1 cellular context compared by ENCODE assay signal in the genomic region with DNA sequence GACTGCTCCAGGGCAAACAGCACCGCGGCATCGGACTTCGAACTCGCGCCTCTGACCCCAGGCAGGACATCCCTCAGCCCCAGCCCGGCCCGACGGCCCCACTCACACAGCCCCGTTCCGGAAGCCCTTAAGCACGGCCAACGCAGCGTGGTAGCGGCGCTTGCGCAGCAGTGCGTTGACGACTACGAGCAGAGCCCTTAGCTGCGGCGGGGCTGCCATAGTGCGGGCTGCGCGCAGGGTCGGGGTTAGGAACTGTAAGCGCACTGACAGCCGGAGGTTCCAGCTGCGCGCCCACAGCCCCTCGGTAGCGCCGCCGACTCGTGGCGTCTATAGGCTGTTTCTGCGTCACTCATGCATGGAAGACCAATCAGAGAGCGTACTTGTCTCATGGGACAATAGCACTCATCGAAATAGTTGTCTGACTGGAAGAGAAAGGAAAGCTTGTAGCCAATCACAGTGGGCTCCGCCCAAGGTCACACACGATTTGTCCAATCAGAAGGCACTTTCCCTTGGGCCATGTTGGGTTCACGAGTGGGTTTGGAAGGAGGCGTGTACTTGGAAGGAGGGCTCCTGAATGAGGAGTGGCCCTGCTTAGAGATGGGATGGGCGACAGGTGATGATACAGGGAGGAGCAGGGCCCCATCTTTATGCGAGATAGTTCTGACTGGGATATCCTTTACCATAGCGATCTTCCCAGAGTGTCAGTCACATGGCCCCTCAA.
TF ChIP-seq lines count a peak whose summit lies in the region.

A gene with protein sequence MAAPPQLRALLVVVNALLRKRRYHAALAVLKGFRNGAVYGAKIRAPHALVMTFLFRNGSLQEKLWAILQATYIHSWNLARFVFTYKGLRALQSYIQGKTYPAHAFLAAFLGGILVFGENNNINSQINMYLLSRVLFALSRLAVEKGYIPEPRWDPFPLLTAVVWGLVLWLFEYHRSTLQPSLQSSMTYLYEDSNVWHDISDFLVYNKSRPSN (minus strand): TSS at position 322 of the 721 bp plus-strand sequence. CDS start 103 bp downstream, at position 219.

TF ChIP-seq in HepG2, 621 proteins besides CTCF, POLR2A, EP300 and RAD21 (continued from another document and continues in another):
- no peak for TF ChIP-seq CSRNP2 (CRISPR knock-in tag; conservative IDR thresholded peaks at IDR 0.05; ENCODE audit: low read depth)
- TF ChIP-seq ZNF260 (CRISPR knock-in tag; IDR thresholded peaks at IDR 0.05; ENCODE audit: borderline replicate concordance, low read depth) = no peak
- TF ChIP-seq NR2F1 (CRISPR knock-in tag; IDR thresholded peaks at IDR 0.05) = no peak
- TF ChIP-seq GMEB1 (CRISPR knock-in tag; IDR thresholded peaks at IDR 0.05; ENCODE audit: borderline replicate concordance) = no peak
- no peak for TF ChIP-seq GFI1 (CRISPR knock-in tag; IDR thresholded peaks at IDR 0.05; ENCODE audit: borderline replicate concordance)
- TF ChIP-seq, protein P1, sequence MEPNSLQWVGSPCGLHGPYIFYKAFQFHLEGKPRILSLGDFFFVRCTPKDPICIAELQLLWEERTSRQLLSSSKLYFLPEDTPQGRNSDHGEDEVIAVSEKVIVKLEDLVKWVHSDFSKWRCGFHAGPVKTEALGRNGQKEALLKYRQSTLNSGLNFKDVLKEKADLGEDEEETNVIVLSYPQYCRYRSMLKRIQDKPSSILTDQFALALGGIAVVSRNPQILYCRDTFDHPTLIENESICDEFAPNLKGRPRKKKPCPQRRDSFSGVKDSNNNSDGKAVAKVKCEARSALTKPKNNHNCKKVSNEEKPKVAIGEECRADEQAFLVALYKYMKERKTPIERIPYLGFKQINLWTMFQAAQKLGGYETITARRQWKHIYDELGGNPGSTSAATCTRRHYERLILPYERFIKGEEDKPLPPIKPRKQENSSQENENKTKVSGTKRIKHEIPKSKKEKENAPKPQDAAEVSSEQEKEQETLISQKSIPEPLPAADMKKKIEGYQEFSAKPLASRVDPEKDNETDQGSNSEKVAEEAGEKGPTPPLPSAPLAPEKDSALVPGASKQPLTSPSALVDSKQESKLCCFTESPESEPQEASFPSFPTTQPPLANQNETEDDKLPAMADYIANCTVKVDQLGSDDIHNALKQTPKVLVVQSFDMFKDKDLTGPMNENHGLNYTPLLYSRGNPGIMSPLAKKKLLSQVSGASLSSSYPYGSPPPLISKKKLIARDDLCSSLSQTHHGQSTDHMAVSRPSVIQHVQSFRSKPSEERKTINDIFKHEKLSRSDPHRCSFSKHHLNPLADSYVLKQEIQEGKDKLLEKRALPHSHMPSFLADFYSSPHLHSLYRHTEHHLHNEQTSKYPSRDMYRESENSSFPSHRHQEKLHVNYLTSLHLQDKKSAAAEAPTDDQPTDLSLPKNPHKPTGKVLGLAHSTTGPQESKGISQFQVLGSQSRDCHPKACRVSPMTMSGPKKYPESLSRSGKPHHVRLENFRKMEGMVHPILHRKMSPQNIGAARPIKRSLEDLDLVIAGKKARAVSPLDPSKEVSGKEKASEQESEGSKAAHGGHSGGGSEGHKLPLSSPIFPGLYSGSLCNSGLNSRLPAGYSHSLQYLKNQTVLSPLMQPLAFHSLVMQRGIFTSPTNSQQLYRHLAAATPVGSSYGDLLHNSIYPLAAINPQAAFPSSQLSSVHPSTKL (CRISPR knock-in tag; IDR thresholded peaks at IDR 0.05) = no peak
- TF ChIP-seq PHF21A (CRISPR knock-in tag; IDR thresholded peaks at IDR 0.05) = no peak
- TF ChIP-seq IRX3 (CRISPR knock-in tag; IDR thresholded peaks at IDR 0.05; ENCODE audit: borderline replicate concordance, low read depth) = no peak
- no peak for TF ChIP-seq ZNF343 (CRISPR knock-in tag; IDR thresholded peaks at IDR 0.05)
- TF ChIP-seq ZNF616 (CRISPR knock-in tag; IDR thresholded peaks at IDR 0.05; ENCODE audit: low read depth) = no peak
- TF ChIP-seq KDM3A (CRISPR knock-in tag; IDR thresholded peaks at IDR 0.05; ENCODE audit: low read depth) = no peak
- TF ChIP-seq, protein P2, sequence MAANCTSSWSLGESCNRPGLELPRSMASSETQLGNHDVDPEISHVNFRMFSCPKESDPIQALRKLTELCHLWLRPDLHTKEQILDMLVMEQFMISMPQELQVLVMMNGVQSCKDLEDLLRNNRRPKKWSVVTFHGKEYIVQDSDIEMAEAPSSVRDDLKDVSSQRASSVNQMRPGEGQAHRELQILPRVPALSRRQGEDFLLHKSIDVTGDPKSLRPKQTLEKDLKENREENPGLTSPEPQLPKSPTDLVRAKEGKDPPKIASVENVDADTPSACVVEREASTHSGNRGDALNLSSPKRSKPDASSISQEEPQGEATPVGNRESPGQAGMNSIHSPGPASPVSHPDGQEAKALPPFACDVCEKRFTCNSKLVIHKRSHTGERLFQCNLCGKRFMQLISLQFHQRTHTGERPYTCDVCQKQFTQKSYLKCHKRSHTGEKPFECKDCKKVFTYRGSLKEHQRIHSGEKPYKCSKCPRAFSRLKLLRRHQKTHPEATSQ (CRISPR knock-in tag; IDR thresholded peaks at IDR 0.05; ENCODE audit: borderline replicate concordance) = no peak
- no peak for TF ChIP-seq ZNF12 (CRISPR knock-in tag; IDR thresholded peaks at IDR 0.05)
- TF ChIP-seq YEATS4 (CRISPR knock-in tag; IDR thresholded peaks at IDR 0.05; ENCODE audit: borderline replicate concordance) = no peak
- TF ChIP-seq ZNF550 (CRISPR knock-in tag; IDR thresholded peaks at IDR 0.05; ENCODE audit: borderline replicate concordance) = no peak
- TF ChIP-seq CHCHD3 (CRISPR knock-in tag; IDR thresholded peaks at IDR 0.05) = no peak
- no peak for TF ChIP-seq ZNF33A (CRISPR knock-in tag; IDR thresholded peaks at IDR 0.05; ENCODE audit: borderline replicate concordance)
- TF ChIP-seq MAF1 (CRISPR knock-in tag; IDR thresholded peaks at IDR 0.05; ENCODE audit: borderline replicate concordance) = no peak
- no peak for TF ChIP-seq ZNF407 (CRISPR knock-in tag; IDR thresholded peaks at IDR 0.05; ENCODE audit: not compliant biosample characterization)
- TF ChIP-seq, protein P3, sequence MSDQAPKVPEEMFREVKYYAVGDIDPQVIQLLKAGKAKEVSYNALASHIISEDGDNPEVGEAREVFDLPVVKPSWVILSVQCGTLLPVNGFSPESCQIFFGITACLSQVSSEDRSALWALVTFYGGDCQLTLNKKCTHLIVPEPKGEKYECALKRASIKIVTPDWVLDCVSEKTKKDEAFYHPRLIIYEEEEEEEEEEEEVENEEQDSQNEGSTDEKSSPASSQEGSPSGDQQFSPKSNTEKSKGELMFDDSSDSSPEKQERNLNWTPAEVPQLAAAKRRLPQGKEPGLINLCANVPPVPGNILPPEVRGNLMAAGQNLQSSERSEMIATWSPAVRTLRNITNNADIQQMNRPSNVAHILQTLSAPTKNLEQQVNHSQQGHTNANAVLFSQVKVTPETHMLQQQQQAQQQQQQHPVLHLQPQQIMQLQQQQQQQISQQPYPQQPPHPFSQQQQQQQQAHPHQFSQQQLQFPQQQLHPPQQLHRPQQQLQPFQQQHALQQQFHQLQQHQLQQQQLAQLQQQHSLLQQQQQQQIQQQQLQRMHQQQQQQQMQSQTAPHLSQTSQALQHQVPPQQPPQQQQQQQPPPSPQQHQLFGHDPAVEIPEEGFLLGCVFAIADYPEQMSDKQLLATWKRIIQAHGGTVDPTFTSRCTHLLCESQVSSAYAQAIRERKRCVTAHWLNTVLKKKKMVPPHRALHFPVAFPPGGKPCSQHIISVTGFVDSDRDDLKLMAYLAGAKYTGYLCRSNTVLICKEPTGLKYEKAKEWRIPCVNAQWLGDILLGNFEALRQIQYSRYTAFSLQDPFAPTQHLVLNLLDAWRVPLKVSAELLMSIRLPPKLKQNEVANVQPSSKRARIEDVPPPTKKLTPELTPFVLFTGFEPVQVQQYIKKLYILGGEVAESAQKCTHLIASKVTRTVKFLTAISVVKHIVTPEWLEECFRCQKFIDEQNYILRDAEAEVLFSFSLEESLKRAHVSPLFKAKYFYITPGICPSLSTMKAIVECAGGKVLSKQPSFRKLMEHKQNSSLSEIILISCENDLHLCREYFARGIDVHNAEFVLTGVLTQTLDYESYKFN (CRISPR knock-in tag; conservative IDR thresholded peaks at IDR 0.05) = no peak
- TF ChIP-seq SP2 (CRISPR knock-in tag; IDR thresholded peaks at IDR 0.05) = peak; percentile 33; the same call in 1 of the 2 replicates
- TF ChIP-seq FOXO1 (CRISPR knock-in tag; IDR thresholded peaks at IDR 0.05) = no peak
- no peak for TF ChIP-seq CENPX (CRISPR knock-in tag; IDR thresholded peaks at IDR 0.05)
- TF ChIP-seq ZBTB38 (CRISPR knock-in tag; IDR thresholded peaks at IDR 0.05) = peak; percentile 87
- no peak for TF ChIP-seq RORA (CRISPR knock-in tag; IDR thresholded peaks at IDR 0.05)
- no peak for TF ChIP-seq NFE2L2 (IDR thresholded peaks at IDR 0.05; ENCODE audit: low read length)
- TF ChIP-seq ASH2L (IDR thresholded peaks at IDR 0.05; ENCODE audit: insufficient read length, low read depth, low read length) = no peak
- TF ChIP-seq NFE2 (CRISPR knock-in tag; IDR thresholded peaks at IDR 0.05) = no peak
- TF ChIP-seq ZNF354B (CRISPR knock-in tag; IDR thresholded peaks at IDR 0.05) = no peak
- no peak for TF ChIP-seq REL (CRISPR knock-in tag; conservative IDR thresholded peaks at IDR 0.05)
- TF ChIP-seq, protein P4, sequence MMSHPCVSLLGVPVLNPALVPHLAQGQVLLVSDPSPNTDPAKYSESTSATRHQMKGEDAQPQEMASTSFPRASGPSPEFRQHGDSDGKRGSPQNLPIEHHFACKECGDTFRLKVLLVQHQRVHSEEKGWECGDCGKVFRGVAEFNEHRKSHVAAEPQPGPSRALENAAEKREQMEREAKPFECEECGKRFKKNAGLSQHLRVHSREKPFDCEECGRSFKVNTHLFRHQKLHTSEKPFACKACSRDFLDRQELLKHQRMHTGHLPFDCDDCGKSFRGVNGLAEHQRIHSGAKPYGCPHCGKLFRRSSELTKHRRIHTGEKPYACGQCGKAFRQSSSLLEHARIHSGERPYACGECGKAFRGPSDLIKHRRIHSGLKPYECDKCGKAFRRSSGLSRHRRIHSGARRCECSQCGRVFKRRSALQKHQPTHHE (CRISPR knock-in tag; IDR thresholded peaks at IDR 0.05; ENCODE audit: borderline replicate concordance) = no peak
- no peak for TF ChIP-seq MXD4 (CRISPR knock-in tag; IDR thresholded peaks at IDR 0.05)
- TF ChIP-seq ZNF891 (CRISPR knock-in tag; IDR thresholded peaks at IDR 0.05) = peak; percentile 60; the same call in 1 of the 2 replicates
